14 cellular contexts compared by ENCODE assay signal in genomic region chr17:31321971-31322370, GRCh38. TPM values are rescaled to one million over a fixed set of nuclear protein-coding genes. Genes with fewer than 3 reads are reported as not detected.
DNase-seq lines count a peak whose midpoint lies in the region; ATAC-seq and TF ChIP-seq lines count a peak whose summit lies in the region.
"Had no signal": no experiment of that assay in that cellular context is flagged by ENCODE, and none has a peak within 500 bp of the region (broad histone marks: within the 10 kb centered on the region; RNA-seq: fewer than 3 reads in every experiment).

No MANE protein-coding gene starts in this region.

- H3K36me3 ChIP-seq in CD4-positive, alpha-beta memory T cell (ENCODE audit: insufficient read depth, low read length) = no peaks in the 10 kb centered on the region
- H3K36me3 ChIP-seq in Loucy (ENCODE audit: insufficient read depth, low read length) = peaks cover 11% of the 10 kb centered on the region; the same call in 1 of the 2 replicates
- H3K36me3 ChIP-seq in ascending aorta = peaks cover 0 to 12% of the 10 kb centered on the region in 2 donors
- H3K36me3 ChIP-seq: uterus had no signal

- no peak overlapping the region for H2AFZ ChIP-seq in Loucy (ENCODE audit: low read length)

- no peaks in the 10 kb centered on the region for H3K9me3 Mint-ChIP-seq in CD4-positive, alpha-beta memory T cell
- H3K9me3 Mint-ChIP-seq in activated naive CD8-positive, alpha-beta T cell treated with anti-CD3 and anti-CD28 coated beads for 36 hours = peaks cover 2% of the 10 kb centered on the region
- H3K9me3 Mint-ChIP-seq in natural killer cell = no peaks in the 10 kb centered on the region

- peaks cover 5% of the 10 kb centered on the region; the same call in 1 of the 2 replicates for H3F3A ChIP-seq in Loucy (ENCODE audit: low read depth)

- POLR2A ChIA-PET in CD4-positive, alpha-beta memory T cell (lab: Charles Lee; ENCODE audit: partially characterized antibody) = interaction anchor here (2.3 to 8.2 kb wide), 2 partner anchors 12 to 167 kb away, joined by 18 to 197 read pairs; partner anchors contain the start of gene EVI2B

- no peak overlapping the region for H3K9ac ChIP-seq in Loucy (ENCODE audit: low read depth, low read length, poor library complexity, severe bottlenecking)

- no peaks in the 10 kb centered on the region for H3K9me2 ChIP-seq in Loucy (replicated peaks; ENCODE audit: low read depth, low read length)

- H3K27me3 ChIP-seq in CD4-positive, alpha-beta memory T cell (ENCODE audit: insufficient read depth, low read length) = no peaks in the 10 kb centered on the region
- H3K27me3 ChIP-seq in Loucy (ENCODE audit: insufficient read depth, low read length, poor library complexity, severe bottlenecking) (no peaks in the 10 kb centered on the region), ascending aorta (no peaks in the 10 kb centered on the region)
- H3K27me3 ChIP-seq: body of pancreas, right atrium auricular region, SJCRH30, uterus had no signal

- DNase-seq in CD4-positive, alpha-beta memory T cell = peak in 1 of 5 donors; percentile 71
- peak; percentile 22 for DNase-seq in activated naive CD8-positive, alpha-beta T cell treated with anti-CD3 and anti-CD28 coated beads for 36 hours
- DNase-seq in natural killer cell = no peak
- DNase-seq in ascending aorta (ENCODE audit: low spot score in 2 of 2) = no peak
- DNase-seq in NCI-H1930 (lab: John Stamatoyannopoulos, UW) = no peak
- no peak for DNase-seq in HPDE6-E6E7 (ENCODE audit: extremely low spot score)
- DNase-seq: Caco-2, NCI-H524, uterus had no signal

- peaks cover 41% of the 10 kb centered on the region for H3K79me2 ChIP-seq in Loucy (ENCODE audit: insufficient read depth, low read length)

- H3K4me3 Mint-ChIP-seq in CD4-positive, alpha-beta memory T cell = peak overlapping the region; percentile 80 to 95 (median 90)
- H3K4me3 Mint-ChIP-seq in activated naive CD8-positive, alpha-beta T cell treated with anti-CD3 and anti-CD28 coated beads for 36 hours = peak overlapping the region; percentile 85
- H3K4me3 Mint-ChIP-seq in natural killer cell = peak overlapping the region; percentile 80

- peak overlapping the region in 1 of 2 donors; percentile 92 for H3K4me3 ChIP-seq in CD4-positive, alpha-beta memory T cell (ENCODE audit: low read length in 2 of 2)
- H3K4me3 ChIP-seq in Loucy (ENCODE audit: low read length, poor library complexity, severe bottlenecking) (peak overlapping the region; percentile 73), ascending aorta (no peak overlapping the region)
- H3K4me3 ChIP-seq: body of pancreas, SJCRH30, uterus had no signal

- intact Hi-C loops in CD4-positive, alpha-beta memory T cell (cut with micrococcal nuclease) = loop anchor here (1.0 to 5.0 kb wide), 6 partner anchors 12 to 105 kb away; no protein-coding TSS in a partner anchor
- intact Hi-C loops in natural killer cell (cut with micrococcal nuclease) (loop anchor here (1.0 to 10.0 kb wide), 4 partner anchors 11 to 347 kb away; partner anchors contain the start of gene RNF135), ascending aorta (cut with DNase I) (no loop called here)

- H3K4me1 Mint-ChIP-seq in CD4-positive, alpha-beta memory T cell = peaks cover 17 to 40% (median 23%) of the 10 kb centered on the region in 4 donors
- peaks cover 24% of the 10 kb centered on the region for H3K4me1 Mint-ChIP-seq in activated naive CD8-positive, alpha-beta T cell treated with anti-CD3 and anti-CD28 coated beads for 36 hours
- peaks cover 32 to 33% of the 10 kb centered on the region in 2 donors for H3K4me1 Mint-ChIP-seq in natural killer cell

- H4K20me1 ChIP-seq in Loucy (ENCODE audit: insufficient read depth, low read length, poor library complexity, severe bottlenecking) = no peaks in the 10 kb centered on the region

- H3K4me2 ChIP-seq in Loucy (ENCODE audit: low read depth, low read length, poor library complexity, severe bottlenecking) = peak overlapping the region; percentile 83

- no peaks in the 10 kb centered on the region for H3K27me3 Mint-ChIP-seq in CD4-positive, alpha-beta memory T cell
- no peaks in the 10 kb centered on the region for H3K27me3 Mint-ChIP-seq in activated naive CD8-positive, alpha-beta T cell treated with anti-CD3 and anti-CD28 coated beads for 36 hours
- no peaks in the 10 kb centered on the region for H3K27me3 Mint-ChIP-seq in natural killer cell (ENCODE audit: low read depth in 2 of 2)

- ATAC-seq in natural killer cell (peak; percentile 26 to 45 (median 31)), GM19452 (IDR thresholded peaks at IDR 0.05; ENCODE audit: unreplicated experiment) (no peak)
- ATAC-seq: body of pancreas had no signal

- H3K36me3 Mint-ChIP-seq in CD4-positive, alpha-beta memory T cell = peaks cover 24 to 32% of the 10 kb centered on the region in 2 donors
- H3K36me3 Mint-ChIP-seq in activated naive CD8-positive, alpha-beta T cell treated with anti-CD3 and anti-CD28 coated beads for 36 hours = peaks cover 29% of the 10 kb centered on the region
- no peaks in the 10 kb centered on the region for H3K36me3 Mint-ChIP-seq in natural killer cell

- CTCF ChIA-PET in CD4-positive, alpha-beta memory T cell (lab: Charles Lee; ENCODE audit: partially characterized antibody) = interaction anchor here (1.8 kb wide), 1 partner anchor 9 kb away, joined by 7 read pairs; the partner anchor contains the start of gene EVI2B

- H3K27ac ChIP-seq in CD4-positive, alpha-beta memory T cell (ENCODE audit: low read depth, low read length) = peak overlapping the region; percentile 73
- H3K27ac ChIP-seq in ascending aorta = no peak overlapping the region
- H3K27ac ChIP-seq: SJCRH30 had no signal

- H3K9me3 ChIP-seq in CD4-positive, alpha-beta memory T cell (ENCODE audit: control insufficient read depth in 1 of 2, low read length in 2 of 2) = no peaks in the 10 kb centered on the region
- H3K9me3 ChIP-seq in Loucy (ENCODE audit: insufficient read depth, low read depth, low read length) (no peaks in the 10 kb centered on the region), ascending aorta (no peaks in the 10 kb centered on the region)
- H3K9me3 ChIP-seq: body of pancreas, Caco-2, right atrium auricular region, SJCRH30, uterus had no signal

- peaks cover 20% of the 10 kb centered on the region for H3K4me1 ChIP-seq in CD4-positive, alpha-beta memory T cell (ENCODE audit: insufficient read depth, low read length)
- H3K4me1 ChIP-seq in Loucy (ENCODE audit: insufficient read depth, low read length, poor library complexity, severe bottlenecking) (peaks cover 42% of the 10 kb centered on the region), ascending aorta (no peaks in the 10 kb centered on the region)
- H3K4me1 ChIP-seq: Caco-2, uterus had no signal

- H3K27ac Mint-ChIP-seq in CD4-positive, alpha-beta memory T cell = peak overlapping the region; percentile 91 to 98 (median 95)
- H3K27ac Mint-ChIP-seq in activated naive CD8-positive, alpha-beta T cell treated with anti-CD3 and anti-CD28 coated beads for 36 hours = peak overlapping the region; percentile 91
- H3K27ac Mint-ChIP-seq in natural killer cell = peak overlapping the region; percentile 89 to 93

- no peak for TF ChIP-seq CTCF in Loucy (conservative IDR thresholded peaks at IDR 0.05; ENCODE audit: low read length)
- TF ChIP-seq CTCF in natural killer cell (IDR thresholded peaks at IDR 0.05) = no peak
- TF ChIP-seq CTCF in ascending aorta (IDR thresholded peaks at IDR 0.05) = no peak

RNA-seq across cellular contexts. Expression of gene EVI2A, which starts 0.5 kb away (rescaled TPM):
- 100 to 1,000 TPM; 133 to 139 TPM for total RNA-seq in CD4-positive, alpha-beta memory T cell
- polyA plus RNA-seq in CD4-positive, alpha-beta memory T cell = 10 to 100 TPM; 70.1 to 76.9 TPM
- 10 to 100 TPM; 42.4 to 42.7 TPM for total RNA-seq in activated naive CD8-positive, alpha-beta T cell treated with anti-CD3 and anti-CD28 coated beads for 36 hours
- 10 to 100 TPM; 20.9 to 33.0 (median 32.4) TPM for total RNA-seq in natural killer cell
- total RNA-seq in ascending aorta = 7.5 TPM
- total RNA-seq: Caco-2 had no signal

RNA-seq across cellular contexts. Expression of gene EVI2B, which starts 8.1 kb away (rescaled TPM):
- total RNA-seq in CD4-positive, alpha-beta memory T cell = 100 to 1,000 TPM; 174 to 176 TPM
- 100 to 1,000 TPM in 1 of 2 donors, 10 to 100 TPM in 1; 99.2 to 103 TPM for polyA plus RNA-seq in CD4-positive, alpha-beta memory T cell
- total RNA-seq in activated naive CD8-positive, alpha-beta T cell treated with anti-CD3 and anti-CD28 coated beads for 36 hours = 10 to 100 TPM; 14.8 to 16.5 TPM
- total RNA-seq in natural killer cell = 100 to 1,000 TPM in 1 of 3 donors, 10 to 100 TPM in 2; 89.6 to 103 (median 98.9) TPM
- total RNA-seq in ascending aorta = 0.85 TPM
- total RNA-seq: Caco-2, SJCRH30 had no signal

RNA-seq across cellular contexts. Expression of gene OMG, which starts 24.9 kb away (rescaled TPM):
- total RNA-seq in CD4-positive, alpha-beta memory T cell = under 1 TPM; 0.69 to 0.84 TPM
- under 1 TPM in 1 of 2 donors, not detected in 1; 0.61 TPM for polyA plus RNA-seq in CD4-positive, alpha-beta memory T cell
- total RNA-seq in activated naive CD8-positive, alpha-beta T cell treated with anti-CD3 and anti-CD28 coated beads for 36 hours = under 1 TPM in 1 of 2 experiments, not detected in 1; 0.14 TPM
- total RNA-seq in natural killer cell (1 to 10 TPM in 2 of 3 donors, under 1 TPM in 1; 0.96 to 2.8 (median 1.3) TPM), ascending aorta (not detected)
- total RNA-seq: Caco-2, SJCRH30 had no signal

Comparison
In these comparisons a context has a peak if more than half of its experiments do, and no peak if none do; other contexts are left out.
1. RNA of gene EVI2B, which starts 8.1 kb away (total RNA-seq): 174 to 176 TPM in CD4-positive, alpha-beta memory T cell and 89.6 to 103 TPM in natural killer cell; 14.8 to 16.5 TPM in activated naive CD8-positive, alpha-beta T cell treated with anti-CD3 and anti-CD28 coated beads for 36 hours and 0.85 TPM in ascending aorta (single experiment); every median in the first group is over 4 times any median in the second.
2. Peak in every context shown above with its lines, with median percentiles within 50 percentile points of each other: H3K27ac Mint-ChIP-seq and H3K4me3 Mint-ChIP-seq.